14 cellular contexts compared by ENCODE assay signal in the genomic region with DNA sequence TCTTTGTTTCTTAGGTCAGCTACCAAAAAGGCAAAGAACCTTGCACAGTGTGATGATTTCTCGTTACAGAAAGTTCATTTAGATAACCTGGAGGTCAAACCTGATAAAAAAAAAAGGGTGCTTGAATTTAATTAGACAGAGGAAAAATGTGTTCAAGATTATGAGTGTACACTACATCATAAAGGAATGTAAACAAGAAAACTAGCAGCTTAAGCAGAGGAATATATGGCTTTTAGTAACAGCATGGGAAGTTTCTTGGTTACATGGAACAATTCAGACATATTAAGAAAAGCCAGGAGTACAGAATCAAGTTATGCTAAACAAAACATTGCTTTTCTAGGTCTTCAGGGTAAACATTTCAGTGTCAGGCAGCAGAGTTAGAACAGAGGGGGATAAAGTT.
"Had no signal": no experiment of that assay in that cellular context is flagged by ENCODE, and none has a peak within 500 bp of the region (broad histone marks: within the 10 kb centered on the region; RNA-seq: fewer than 3 reads in every experiment).

No MANE protein-coding gene starts in this region.

- H3K4me3 Mint-ChIP-seq: effector memory CD8-positive, alpha-beta T cell; memory B cell; natural killer cell treated with Interleukin-12 subunit alpha and Interleukin-12 subunit beta and Interleukin-15 and Interleukin-18, amount 100 ng/mL, for 72 hours; stimulated activated memory B cell treated with anti-CD40 and anti-IgM and Interleukin-4, amounts not matched to agents 10 μg/mL and 1 μg/mL and 100 μg/mL, for 72 hours; T-cell had no signal

- ATAC-seq: effector memory CD8-positive, alpha-beta T cell; left ventricle myocardium superior; natural killer cell treated with Interleukin-12 subunit alpha and Interleukin-12 subunit beta and Interleukin-15 and Interleukin-18, amount 100 ng/mL, for 72 hours; stimulated activated memory B cell treated with anti-CD40 and anti-IgM and Interleukin-4, amounts not matched to agents 10 μg/mL and 1 μg/mL and 100 μg/mL, for 72 hours; T-cell had no signal

- H3K36me3 ChIP-seq: ascending aorta, breast epithelium had no signal

- DNase-seq: activated CD4-positive, CD25-positive, alpha-beta regulatory T cell treated with anti-CD3 and anti-CD28 coated beads, Interleukin-2, amount 50 U/mL, for 72 hours; activated naive CD4-positive, alpha-beta T cell; dermis blood vessel endothelial cell; effector memory CD8-positive, alpha-beta T cell; hippocampal formation; left ventricle myocardium superior; T-cell; T-helper 9 cell had no signal

- H3K27ac Mint-ChIP-seq: effector memory CD8-positive, alpha-beta T cell; memory B cell; natural killer cell treated with Interleukin-12 subunit alpha and Interleukin-12 subunit beta and Interleukin-15 and Interleukin-18, amount 100 ng/mL, for 72 hours; stimulated activated memory B cell treated with anti-CD40 and anti-IgM and Interleukin-4, amounts not matched to agents 10 μg/mL and 1 μg/mL and 100 μg/mL, for 72 hours; T-cell had no signal

- H3K4me1 ChIP-seq: ascending aorta, breast epithelium had no signal

- H3K9me3 ChIP-seq: ascending aorta had no signal

- H3K27me3 Mint-ChIP-seq: effector memory CD8-positive, alpha-beta T cell; memory B cell; natural killer cell treated with Interleukin-12 subunit alpha and Interleukin-12 subunit beta and Interleukin-15 and Interleukin-18, amount 100 ng/mL, for 72 hours; stimulated activated memory B cell treated with anti-CD40 and anti-IgM and Interleukin-4, amounts not matched to agents 10 μg/mL and 1 μg/mL and 100 μg/mL, for 72 hours; T-cell had no signal

- H3K4me3 ChIP-seq: ascending aorta, breast epithelium had no signal

- H3K27ac ChIP-seq: ascending aorta, breast epithelium, epithelial cell of prostate had no signal

- H3K4me1 Mint-ChIP-seq: memory B cell; stimulated activated memory B cell treated with anti-CD40 and anti-IgM and Interleukin-4, amounts not matched to agents 10 μg/mL and 1 μg/mL and 100 μg/mL, for 72 hours; T-cell had no signal

- H3K27me3 ChIP-seq: ascending aorta, breast epithelium had no signal
